In genomic region chr11:69654660-69655478, GRCh38 we compare ENCODE assay signal across 11 cellular contexts. TPM values are rescaled to one million over a fixed set of nuclear protein-coding genes. Genes with fewer than 3 reads are reported as not detected.
DNase-seq lines count a peak whose midpoint lies in the region; ATAC-seq and TF ChIP-seq lines count a peak whose summit lies in the region.
"Had no signal": no experiment of that assay in that cellular context is flagged by ENCODE, and none has a peak within 500 bp of the region (broad histone marks: within the 10 kb centered on the region; RNA-seq: fewer than 3 reads in every experiment).

No MANE protein-coding gene starts in this region.

- H3F3A ChIP-seq in GM23338 (replicated peaks; ENCODE audit: low read depth) = 0 out of 2 replicates have a peak, but pooled peaks cover 13% of the 10 kb centered on the region

- no peak for TF ChIP-seq CTCF in GM23338 (conservative IDR thresholded peaks at IDR 0.05; ENCODE audit: low read depth in 2 of 2)
- TF ChIP-seq CTCF in hepatocyte (IDR thresholded peaks at IDR 0.05; ENCODE audit: poor library complexity) = no peak

- H3K27ac ChIP-seq in GM23338 (ENCODE audit: low read depth) (0 out of 2 replicates have a peak overlapping the region, but pooled peaks have one; percentile 26), hepatocyte (peak overlapping the region; percentile 49)

- H3K4me1 ChIP-seq in GM23338 (ENCODE audit: insufficient read depth) (peaks cover 18% of the 10 kb centered on the region), hepatocyte (ENCODE audit: insufficient read depth) (peaks cover 16% of the 10 kb centered on the region)

- no peaks in the 10 kb centered on the region for H3K27me3 ChIP-seq in GM23338 (ENCODE audit: insufficient read depth)
- no peaks in the 10 kb centered on the region for H3K27me3 ChIP-seq in hepatocyte

- H3K4me3 ChIP-seq in GM23338 (no peak overlapping the region), hepatocyte (no peak overlapping the region)

- H3K27me3 Mint-ChIP-seq in GM23338 (ENCODE audit: insufficient read depth, low read depth, poor library complexity) = peaks cover 15% of the 10 kb centered on the region
- no peaks in the 10 kb centered on the region for H3K27me3 Mint-ChIP-seq in stimulated activated memory B cell treated with anti-CD40 and anti-IgM and Interleukin-4, amounts not matched to agents 10 μg/mL and 1 μg/mL and 100 μg/mL, for 72 hours

- peaks cover 32% of the 10 kb centered on the region for H3K4me1 Mint-ChIP-seq in GM23338
- H3K4me1 Mint-ChIP-seq in stimulated activated memory B cell treated with anti-CD40 and anti-IgM and Interleukin-4, amounts not matched to agents 10 μg/mL and 1 μg/mL and 100 μg/mL, for 72 hours = peaks cover 6% of the 10 kb centered on the region

- H3K9me2 ChIP-seq in GM23338 (ENCODE audit: insufficient read depth) = no peaks in the 10 kb centered on the region
- H3K9me2 ChIP-seq in hepatocyte (replicated peaks; ENCODE audit: insufficient read depth) = no peaks in the 10 kb centered on the region

- H3K9me3 Mint-ChIP-seq in GM23338 = no peaks in the 10 kb centered on the region; the same call in 2 of the 3 replicates
- H3K9me3 Mint-ChIP-seq in stimulated activated memory B cell treated with anti-CD40 and anti-IgM and Interleukin-4, amounts not matched to agents 10 μg/mL and 1 μg/mL and 100 μg/mL, for 72 hours = no peaks in the 10 kb centered on the region

- H3K9me3 ChIP-seq in hepatocyte (ENCODE audit: low read depth) = no peaks in the 10 kb centered on the region

- H3K4me2 ChIP-seq in GM23338 (no peak overlapping the region), hepatocyte (peak overlapping the region; percentile 27)

- H2AFZ ChIP-seq in GM23338 (no peak overlapping the region), hepatocyte (no peak overlapping the region)

- H3K4me3 Mint-ChIP-seq in GM23338 = no peak overlapping the region
- no peak overlapping the region for H3K4me3 Mint-ChIP-seq in stimulated activated memory B cell treated with anti-CD40 and anti-IgM and Interleukin-4, amounts not matched to agents 10 μg/mL and 1 μg/mL and 100 μg/mL, for 72 hours

- H3K27ac Mint-ChIP-seq in GM23338 = 0 out of 2 replicates have a peak overlapping the region, but pooled peaks have one; percentile 27
- no peak overlapping the region for H3K27ac Mint-ChIP-seq in stimulated activated memory B cell treated with anti-CD40 and anti-IgM and Interleukin-4, amounts not matched to agents 10 μg/mL and 1 μg/mL and 100 μg/mL, for 72 hours

- H3K79me2 ChIP-seq in GM23338 (replicated peaks; ENCODE audit: insufficient read depth) (no peaks in the 10 kb centered on the region), hepatocyte (no peaks in the 10 kb centered on the region)

- no peaks in the 10 kb centered on the region for H4K20me1 ChIP-seq in GM23338 (replicated peaks; ENCODE audit: insufficient read depth)
- peaks cover 3% of the 10 kb centered on the region for H4K20me1 ChIP-seq in hepatocyte (ENCODE audit: insufficient read depth, poor library complexity, severe bottlenecking)

- peaks cover 39% of the 10 kb centered on the region for H3K36me3 Mint-ChIP-seq in GM23338 (ENCODE audit: low read depth)
- peaks cover 15% of the 10 kb centered on the region for H3K36me3 Mint-ChIP-seq in stimulated activated memory B cell treated with anti-CD40 and anti-IgM and Interleukin-4, amounts not matched to agents 10 μg/mL and 1 μg/mL and 100 μg/mL, for 72 hours

- 60% methylated on average over 27 of the region's 27 CpGs for WGBS in hepatocyte (ENCODE audit: low lambda C conversion rate, missing lambda C conversion rate)

- H3K36me3 ChIP-seq in GM23338 (ENCODE audit: insufficient read depth) (peaks cover 18% of the 10 kb centered on the region), hepatocyte (replicated peaks; ENCODE audit: insufficient read depth, low read depth) (no peaks in the 10 kb centered on the region)

- DNase-seq in A172 (ENCODE audit: low spot score) (peak; percentile 66), GM23338 (ENCODE audit: low spot score) (peak; percentile 24), RPMI7951 (ENCODE audit: low read depth) (peak; percentile 46), hepatocyte (ENCODE audit: low spot score) (peak; percentile 65)
- DNase-seq: KG1, nucleus accumbens, OCI-M1 had no signal

- no peak; the same call in 2 of the 3 replicates for ATAC-seq in GM23338
- no peak for ATAC-seq in stimulated activated memory B cell treated with anti-CD40 and anti-IgM and Interleukin-4, amounts not matched to agents 10 μg/mL and 1 μg/mL and 100 μg/mL, for 72 hours
- no peak for ATAC-seq in HG03378 (IDR thresholded peaks at IDR 0.05; ENCODE audit: unreplicated experiment)
- no peak for ATAC-seq in GM18498 (IDR thresholded peaks at IDR 0.05; ENCODE audit: unreplicated experiment)
- no peak for ATAC-seq in GM21360 (IDR thresholded peaks at IDR 0.05; ENCODE audit: unreplicated experiment)

TF ChIP-seq in GM23338, 12 proteins besides CTCF, POLR2A, EP300 and RAD21 (continues in another document):
- no peak for TF ChIP-seq EZH2phosphoT487 (IDR thresholded peaks at IDR 0.05; ENCODE audit: unreplicated experiment)
- TF ChIP-seq POLR2AphosphoS5 (IDR thresholded peaks at IDR 0.05; ENCODE audit: low read depth) = no peak
- TF ChIP-seq NANOG (IDR thresholded peaks at IDR 0.05; ENCODE audit: borderline replicate concordance) = no peak
- no peak for TF ChIP-seq ETS1 (IDR thresholded peaks at IDR 0.05)

RNA-seq across cellular contexts. Expression of gene CCND1, which starts 13.9 kb away (rescaled TPM):
- total RNA-seq in A172 (2014; rRNA removed; shearing (Covaris generic)) = 422 and 522 TPM in 2 replicates
- total RNA-seq in GM23338 (2014; rRNA removed; shearing (Covaris generic)) = 99.1 and 109 TPM in 2 replicates
- 159 and 183 TPM in 2 replicates for polyA plus RNA-seq in GM23338 (2016; fragmentation: Nextera tagmentation; extraction: Ambion mirVana)
- 173 and 194 TPM in 2 replicates for total RNA-seq in RPMI7951 (2014; rRNA removed; shearing (Covaris generic))
- total RNA-seq in hepatocyte = 69.6 and 80.2 TPM in 2 replicates
- polyA plus RNA-seq in hepatocyte = 81.9 and 82.9 TPM in 2 replicates

RNA-seq across cellular contexts. Expression of gene LTO1, which starts 20.3 kb away (rescaled TPM):
- total RNA-seq in A172 (2014; rRNA removed; shearing (Covaris generic)) = 16.0 and 25.6 TPM in 2 replicates
- 12.9 and 20.1 TPM in 2 replicates for total RNA-seq in GM23338 (2014; rRNA removed; shearing (Covaris generic))
- polyA plus RNA-seq in GM23338 (2016; fragmentation: Nextera tagmentation; extraction: Ambion mirVana) = 23.2 and 23.3 TPM in 2 replicates
- 17.4 and 21.4 TPM in 2 replicates for total RNA-seq in RPMI7951 (2014; rRNA removed; shearing (Covaris generic))
- 13.4 and 32.9 TPM in 2 replicates for total RNA-seq in hepatocyte
- polyA plus RNA-seq in hepatocyte = 12.6 and 19.6 TPM in 2 replicates

RNA-seq across cellular contexts. Expression of gene FGF19, which starts 49.0 kb away (rescaled TPM):
- not detected in 2 replicates for total RNA-seq in A172 (2014; rRNA removed; shearing (Covaris generic))
- total RNA-seq in GM23338 (2014; rRNA removed; shearing (Covaris generic)) = 27.4 and 36.1 TPM in 2 replicates
- polyA plus RNA-seq in GM23338 (2016; fragmentation: Nextera tagmentation; extraction: Ambion mirVana) (21.7 and 22.3 TPM in 2 replicates), hepatocyte (not detected in 2 replicates)
- total RNA-seq in RPMI7951 (2014; rRNA removed; shearing (Covaris generic)) = not detected in 2 replicates
- total RNA-seq in hepatocyte = 0.16 and 1.0 TPM in 2 replicates

Comparison
In these comparisons a context has a peak if more than half of its experiments do, and no peak if none do; other contexts are left out.
1. RNA of gene FGF19, which starts 49.0 kb away (total RNA-seq): 27.4 to 36.1 TPM in GM23338; 0.16 to 1.0 TPM in hepatocyte, not detected in A172 and not detected in RPMI7951; every median in the first group is over 10 times any median in the second.
2. Peak in every context shown above with its lines, with median percentiles within 50 percentile points of each other: DNase-seq.